Comparison of ENCODE assay signal across 1 cellular context in genomic region chr5:17021363-17021932, GRCh38.
TF ChIP-seq lines count a peak whose summit lies in the region.

No MANE protein-coding gene starts in this region.

TF ChIP-seq in SK-N-SH, 30 proteins besides CTCF, POLR2A, EP300 and RAD21 (continued from another document):
- no peak for TF ChIP-seq TAF1 (IDR thresholded peaks at IDR 0.05; ENCODE audit: borderline replicate concordance, low read depth, low read length)
